Comparison of ENCODE assay signal across 25 cellular contexts in genomic region chr14:74357585-74357984, GRCh38. TPM values are rescaled to one million over a fixed set of nuclear protein-coding genes. Genes with fewer than 3 reads are reported as not detected.
DNase-seq lines count a peak whose midpoint lies in the region; ATAC-seq, FAIRE-seq and TF ChIP-seq lines count a peak whose summit lies in the region.
"Had no signal": no experiment of that assay in that cellular context is flagged by ENCODE, and none has a peak within 500 bp of the region (broad histone marks: within the 10 kb centered on the region; RNA-seq: fewer than 3 reads in every experiment).

No MANE protein-coding gene starts in this region.

- H3K4me2 ChIP-seq in K562 (ENCODE audit: insufficient read depth, low read length) (no peak overlapping the region), neuronal stem cell (ENCODE audit: insufficient read depth, low read length, poor library complexity, severe bottlenecking) (no peak overlapping the region)
- H3K4me2 ChIP-seq: A549, BLaER1 had no signal

- peak overlapping the region; percentile 61 for H2BK120ac ChIP-seq in neuronal stem cell (ENCODE audit: low read depth, low read length)

- no peak for TF ChIP-seq POLR2A in K562 (conservative IDR thresholded peaks at IDR 0.05)

- peaks cover 5% of the 10 kb centered on the region for H3K79me1 ChIP-seq in neuronal stem cell (ENCODE audit: low read depth, low read length)

- no peak overlapping the region for H2BK15ac ChIP-seq in neuronal stem cell (ENCODE audit: low read length)

- CTCF ChIA-PET in K562 (lab: Yijun Ruan, JAX; ENCODE audit: low intra/inter-chr PET ratio): no interaction called here

- H3K27me3 Mint-ChIP-seq in glutamatergic neuron (ENCODE audit: unreplicated experiment): peaks cover 7% of the 10 kb centered on the region

- no peak for ATAC-seq in K562
- no peak for ATAC-seq in GM18909 (IDR thresholded peaks at IDR 0.05; ENCODE audit: poor library complexity, unreplicated experiment)
- ATAC-seq: A549, GM12878 had no signal

- DNase-seq in DMS53 (lab: John Stamatoyannopoulos, UW) (peak; percentile 7), DMS53 treated with DMSO at 0.1 percent for 48 hours (lab: John Stamatoyannopoulos, UW; ENCODE audit: unreplicated experiment) (no peak), K562 (ENCODE audit: extremely low read depth in 1 of 4, low spot score in 3 of 4) (no peak), neuronal stem cell (ENCODE audit: low spot score) (no peak), nucleus accumbens (lab: John Stamatoyannopoulos, UW) (no peak), glutamatergic neuron (no peak)
- DNase-seq: AML-193; CD4-positive, alpha-beta memory T cell; DMS153; DND-41; EL; GOT3; HCEC 1CT; IMR-90; Kasumi-1; KBM-7 had no signal

- H2AK5ac ChIP-seq in neuronal stem cell (ENCODE audit: low read depth, low read length): peak overlapping the region; percentile 70

- H3K18ac ChIP-seq in neuronal stem cell (ENCODE audit: low read length): peak overlapping the region; percentile 46

- intact Hi-C loops in K562 (cut with micrococcal nuclease): no loop called here

- no peak for TF ChIP-seq EP300 in K562 (IDR thresholded peaks at IDR 0.05; ENCODE audit: low read length)

- H2AFZ ChIP-seq in K562 (ENCODE audit: low read depth, low read length): no peak overlapping the region
- no peak overlapping the region for H2AFZ ChIP-seq in neuronal stem cell (ENCODE audit: low read length)

- no peak overlapping the region for H3K4me3 Mint-ChIP-seq in glutamatergic neuron (ENCODE audit: unreplicated experiment)
- H3K4me3 Mint-ChIP-seq: CD14-positive monocyte; CD4-positive, alpha-beta memory T cell had no signal

- no peak overlapping the region for H4K91ac ChIP-seq in neuronal stem cell (ENCODE audit: low read depth, low read length, poor library complexity)

- no peak overlapping the region for H3K14ac ChIP-seq in neuronal stem cell (ENCODE audit: low read length)

- BruUV-seq in K562 (replicated peaks; lab: Mats Ljungman, UMichigan): no TSS peak

- H3K23ac ChIP-seq in neuronal stem cell (ENCODE audit: low read depth, low read length, poor library complexity): peak overlapping the region; percentile 97

- H3K9me1 ChIP-seq in K562 (ENCODE audit: control insufficient read depth, insufficient read depth, low read length): no peaks in the 10 kb centered on the region

- H3K4me3 ChIP-seq in K562 (no peak overlapping the region), neuronal stem cell (ENCODE audit: low read length in 2 of 2) (no peak overlapping the region)
- H3K4me3 ChIP-seq: A549, BLaER1, GM12878 had no signal

- in situ Hi-C loops in K562 (cut with MboI): no loop called here

- no peak overlapping the region for H3K27ac Mint-ChIP-seq in glutamatergic neuron (ENCODE audit: unreplicated experiment)
- H3K27ac Mint-ChIP-seq: CD4-positive, alpha-beta memory T cell had no signal

- POLR2A ChIA-PET in K562 (lab: Yijun Ruan, JAX): no interaction called here

- no peak overlapping the region for H3K4ac ChIP-seq in neuronal stem cell (ENCODE audit: low read length)

- no peaks in the 10 kb centered on the region for H3K9me3 ChIP-seq in K562 (replicated peaks; ENCODE audit: control insufficient read depth, insufficient read depth, low read depth, low read length)
- H3K9me3 ChIP-seq in neuronal stem cell (replicated peaks in 1 of 2; ENCODE audit: control insufficient read depth in 2 of 2, insufficient read depth in 1 of 2, low read depth in 1 of 2, low read length in 2 of 2): no peaks in the 10 kb centered on the region
- H3K9me3 ChIP-seq: A549, BLaER1 had no signal

- H4K20me1 ChIP-seq in K562 (replicated peaks; ENCODE audit: control insufficient read depth, insufficient read depth, low read length): no peaks in the 10 kb centered on the region
- H4K20me1 ChIP-seq: BLaER1 had no signal

- H3K9me3 Mint-ChIP-seq in glutamatergic neuron (ENCODE audit: unreplicated experiment): peaks cover 3% of the 10 kb centered on the region
- H3K9me3 Mint-ChIP-seq: CD14-positive monocyte; CD4-positive, alpha-beta memory T cell had no signal

- H4K8ac ChIP-seq in neuronal stem cell (ENCODE audit: low read depth, low read length): no peak overlapping the region

- WGBS in K562 (ENCODE audit: insufficient coverage, low coverage, missing lambda C conversion rate): 3% methylated on average over 12 of the region's 19 CpGs
- WGBS in neuronal stem cell (ENCODE audit: extremely low coverage in 2 of 2, insufficient read length in 2 of 2, insufficient replicate concordance in 1 of 2), 2 donors: no CpG with 5 or more reads among the region's 19 CpGs

- no peak overlapping the region for H2BK5ac ChIP-seq in neuronal stem cell (ENCODE audit: low read length)

- H3K79me2 ChIP-seq in K562 (ENCODE audit: control insufficient read depth, insufficient read depth, low read length): no peaks in the 10 kb centered on the region

- TF ChIP-seq CTCF in K562 (IDR thresholded peaks at IDR 0.05 in 2 of 3, conservative IDR thresholded peaks at IDR 0.05 in 1 of 3; ENCODE audit: insufficient read depth in 2 of 3, low read depth in 1 of 3, low read length in 3 of 3): no peak
- no peak for TF ChIP-seq CTCF in glutamatergic neuron (IDR thresholded peaks at IDR 0.05; ENCODE audit: partially characterized antibody, unreplicated experiment)

- H3K36me3 ChIP-seq in K562 (ENCODE audit: control insufficient read depth, insufficient read depth, low read length) (no peaks in the 10 kb centered on the region), neuronal stem cell (replicated peaks in 1 of 2; ENCODE audit: control insufficient read depth in 2 of 2, insufficient read depth in 2 of 2, low read length in 2 of 2) (peaks cover 0 to 8% of the 10 kb centered on the region in 2 donors)
- H3K36me3 ChIP-seq: BLaER1 had no signal

- H3K27me3 ChIP-seq in K562 (ENCODE audit: control insufficient read depth in 2 of 2, insufficient read depth in 2 of 2, low read length in 2 of 2) (peaks cover 7 to 28% of the 10 kb centered on the region in 2 experiments; a peak in 3 of 5 replicates), neuronal stem cell (ENCODE audit: control insufficient read depth in 3 of 3, insufficient read depth in 3 of 3, low read depth in 1 of 3, low read length in 3 of 3) (peaks cover 0 to 5% (median 0%) of the 10 kb centered on the region in 3 experiments)
- H3K27me3 ChIP-seq: BLaER1 had no signal

- FAIRE-seq in K562 (lab: Jason Lieb, UNC): no peak
- FAIRE-seq: A549, GM12878 had no signal

- H3K9ac ChIP-seq in K562 (ENCODE audit: insufficient read depth in 1 of 2, low read depth in 2 of 2, low read length in 2 of 2): no peak overlapping the region
- H3K9ac ChIP-seq in neuronal stem cell (ENCODE audit: low read depth, low read length, poor library complexity): peak overlapping the region; percentile 37
- H3K9ac ChIP-seq: BLaER1 had no signal

- H3K4me1 Mint-ChIP-seq in glutamatergic neuron (ENCODE audit: low read depth, unreplicated experiment): peaks cover 2% of the 10 kb centered on the region
- H3K4me1 Mint-ChIP-seq: CD4-positive, alpha-beta memory T cell had no signal

- no peak overlapping the region for H3K27ac ChIP-seq in K562 (ENCODE audit: extremely low read depth, low read depth, low read length)
- H3K27ac ChIP-seq in neuronal stem cell (replicated peaks; ENCODE audit: low read length): no peak overlapping the region
- H3K27ac ChIP-seq: 22Rv1, A549, BLaER1, HL-60 had no signal

- no peaks in the 10 kb centered on the region for H3K36me3 Mint-ChIP-seq in glutamatergic neuron (ENCODE audit: unreplicated experiment)
- H3K36me3 Mint-ChIP-seq: CD14-positive monocyte; CD4-positive, alpha-beta memory T cell had no signal

- H3K4me1 ChIP-seq in K562 (replicated peaks in 1 of 2; ENCODE audit: control insufficient read depth in 2 of 2, insufficient read depth in 2 of 2, low read length in 2 of 2): peaks cover 0 to 9% of the 10 kb centered on the region in 2 experiments; a peak in 2 of 5 replicates
- peaks cover 0 to 12% of the 10 kb centered on the region in 2 donors for H3K4me1 ChIP-seq in neuronal stem cell (ENCODE audit: control insufficient read depth in 2 of 2, insufficient read depth in 1 of 2, low read depth in 1 of 2, low read length in 2 of 2)
- H3K4me1 ChIP-seq: A549 had no signal

- no peak for TF ChIP-seq RAD21 in K562 (CRISPR knock-in tag; conservative IDR thresholded peaks at IDR 0.05 in 1 of 2, IDR thresholded peaks at IDR 0.05 in 1 of 2)

- H2BK12ac ChIP-seq in neuronal stem cell (ENCODE audit: low read length): peak overlapping the region; percentile 79

RNA-seq across cellular contexts. Expression of gene VRTN, which starts 9.3 kb away (rescaled TPM):
- total RNA-seq in K562 (2011; cell fraction: chromatin; rRNA removed; ENCODE audit: low replicate concordance): 0.23 TPM in 1 of 2 replicates, not detected in the other
- 0.17 and 0.39 TPM in 2 replicates for total RNA-seq in K562 (2011; cell fraction: nucleolus; rRNA removed)
- not detected in 2 replicates for total RNA-seq in K562 (2011; cell fraction: nucleoplasm; rRNA removed)
- total RNA-seq in K562 (2014; rRNA removed) (0.05 TPM in 1 of 2 replicates, not detected in the other), K562 (2014; rRNA removed; fragmentation: Illumina TruSeq; extraction: Trizol) (not detected in 2 replicates), K562 (2015; rRNA removed; fragmentation: Illumina TruSeq; extraction: Trizol) (not detected in 2 replicates), K562 (2021) (0.09 and 0.11 TPM in 2 replicates), glutamatergic neuron (ENCODE audit: unreplicated experiment) (0.15 TPM)
- polyA plus RNA-seq in K562 (2011; rRNA removed) (0.06 TPM in 1 of 2 replicates, not detected in the other), K562 (2014; fragmentation: Illumina TruSeq; extraction: Trizol) (not detected in 2 replicates), K562 (2014; fragmentation: Nextera tagmentation; extraction: Ambion mirVana) (not detected), K562 (2014; rRNA removed) (not detected in 2 replicates)
- 0.01 and 0.09 TPM in 2 replicates for polyA plus RNA-seq in K562 (2011; cell fraction: cytosol; rRNA removed)
- polyA plus RNA-seq in K562 (2011; cell fraction: nucleus; rRNA removed): not detected in 2 replicates
- polyA plus RNA-seq in K562 (2012): not detected in 2 replicates
- polyA minus RNA-seq in K562 (2011; rRNA and poly(A)+ RNA removed): not detected in 2 replicates
- polyA minus RNA-seq in K562 (2011; cell fraction: cytosol; rRNA and poly(A)+ RNA removed): not detected in 2 replicates
- not detected in 2 replicates for polyA minus RNA-seq in K562 (2011; cell fraction: nucleus; rRNA and poly(A)+ RNA removed)
- polyA plus RNA-seq in neuronal stem cell (2013, experiment 1 of 2): 7.8 TPM
- 7.5 TPM for polyA plus RNA-seq in neuronal stem cell (2013, experiment 2 of 2)
- total RNA-seq: CD4-positive, alpha-beta memory T cell; G401; HT1080; IMR-90 had no signal
- polyA plus RNA-seq: A549; CD14-positive monocyte; CD4-positive, alpha-beta memory T cell; GM12878; IMR-90 had no signal

RNA-seq across cellular contexts. Expression of gene ABCD4, which starts 54.9 kb away (rescaled TPM):
- total RNA-seq in K562 (2011; cell fraction: chromatin; rRNA removed; ENCODE audit: low replicate concordance): 138 and 248 TPM in 2 replicates
- total RNA-seq in K562 (2011; cell fraction: nucleolus; rRNA removed): 114 and 119 TPM in 2 replicates
- 128 and 188 TPM in 2 replicates for total RNA-seq in K562 (2011; cell fraction: nucleoplasm; rRNA removed)
- total RNA-seq in K562 (2014; rRNA removed) (13.2 and 14.8 TPM in 2 replicates), K562 (2014; rRNA removed; fragmentation: Illumina TruSeq; extraction: Trizol) (8.2 and 8.4 TPM in 2 replicates), K562 (2015; rRNA removed; fragmentation: Illumina TruSeq; extraction: Trizol) (9.5 and 11.2 TPM in 2 replicates), K562 (2021) (16.4 and 17.2 TPM in 2 replicates), glutamatergic neuron (ENCODE audit: unreplicated experiment) (73.7 TPM)
- polyA plus RNA-seq in K562 (2011; rRNA removed) (12.4 and 16.6 TPM in 2 replicates), K562 (2014; fragmentation: Illumina TruSeq; extraction: Trizol) (13.8 and 14.5 TPM in 2 replicates), K562 (2014; fragmentation: Nextera tagmentation; extraction: Ambion mirVana) (1 to 10 TPM; 3.5 to 5.5 TPM), K562 (2014; rRNA removed) (15.7 and 22.9 TPM in 2 replicates)
- polyA plus RNA-seq in K562 (2011; cell fraction: cytosol; rRNA removed): 7.9 and 12.2 TPM in 2 replicates
- 109 and 125 TPM in 2 replicates for polyA plus RNA-seq in K562 (2011; cell fraction: nucleus; rRNA removed)
- 11.9 and 27.3 TPM in 2 replicates for polyA plus RNA-seq in K562 (2012)
- polyA minus RNA-seq in K562 (2011; rRNA and poly(A)+ RNA removed): 14.6 and 15.0 TPM in 2 replicates
- polyA minus RNA-seq in K562 (2011; cell fraction: cytosol; rRNA and poly(A)+ RNA removed): 7.5 and 7.9 TPM in 2 replicates
- polyA minus RNA-seq in K562 (2011; cell fraction: nucleus; rRNA and poly(A)+ RNA removed): 33.4 and 40.4 TPM in 2 replicates
- polyA plus RNA-seq in neuronal stem cell (2013, experiment 1 of 2): 53.7 TPM
- 51.3 TPM for polyA plus RNA-seq in neuronal stem cell (2013, experiment 2 of 2)
